ENCODE assay signal across 19 cellular contexts in the genomic region with DNA sequence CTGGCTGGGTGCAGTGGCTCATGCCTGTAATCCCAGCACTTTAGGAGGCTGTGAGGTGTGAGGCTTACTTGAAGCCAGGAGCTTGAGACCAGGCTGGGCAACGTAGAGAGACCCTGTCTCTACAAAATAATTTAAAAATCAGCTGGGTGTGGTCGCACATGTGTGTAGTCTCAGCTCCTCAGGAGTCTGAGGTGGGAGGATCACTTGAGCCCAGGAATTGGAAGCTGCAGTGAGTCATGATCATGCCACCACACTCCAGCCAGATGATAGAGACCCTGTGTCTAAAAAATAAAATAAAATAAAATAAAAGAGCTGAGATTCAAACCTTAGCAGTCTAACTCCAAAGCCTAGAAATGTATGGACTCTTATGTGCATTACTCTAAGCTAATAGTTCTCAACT. TPM values are rescaled to one million over a fixed set of nuclear protein-coding genes. Genes with fewer than 3 reads are reported as not detected.
DNase-seq lines count a peak whose midpoint lies in the region; ATAC-seq and TF ChIP-seq lines count a peak whose summit lies in the region.
"Had no signal": no experiment of that assay in that cellular context is flagged by ENCODE, and none has a peak within 500 bp of the region (broad histone marks: within the 10 kb centered on the region; RNA-seq: fewer than 3 reads in every experiment).

No MANE protein-coding gene starts in this region.

- no peak overlapping the region for H3K27ac Mint-ChIP-seq in GM23338
- H3K27ac Mint-ChIP-seq: stimulated activated naive CD8-positive, alpha-beta T cell treated with anti-CD3 and anti-CD28 coated beads, Interleukin-15, Interleukin-2, amounts not matched to agents 100 ng/mL and 50 ng/mL, for 24 hours had no signal

- H3K9me3 ChIP-seq in adipocyte (ENCODE audit: control insufficient read depth, low read length) (no peaks in the 10 kb centered on the region), smooth muscle cell (replicated peaks; ENCODE audit: low read depth) (no peaks in the 10 kb centered on the region), sigmoid colon (no peaks in the 10 kb centered on the region)
- H3K9me3 ChIP-seq: BLaER1 treated with 17β-estradiol and CSF1 and Interleukin-3, amounts not matched to agents 10 nM and 100 nM; SJCRH30 had no signal

- no peaks in the 10 kb centered on the region for H3K4me1 Mint-ChIP-seq in GM23338

- H3K4me2 ChIP-seq in smooth muscle cell = peak overlapping the region; percentile 65
- H3K4me2 ChIP-seq in GM23338 = no peak overlapping the region
- H3K4me2 ChIP-seq: BLaER1 treated with 17β-estradiol and CSF1 and Interleukin-3, amounts not matched to agents 10 nM and 100 nM had no signal

- no peaks in the 10 kb centered on the region for H3K36me3 ChIP-seq in adipocyte (ENCODE audit: control insufficient read depth, insufficient read depth, low read length, severe bottlenecking)
- no peaks in the 10 kb centered on the region for H3K36me3 ChIP-seq in smooth muscle cell (ENCODE audit: low read depth)
- H3K36me3 ChIP-seq in sigmoid colon = no peaks in the 10 kb centered on the region
- no peaks in the 10 kb centered on the region for H3K36me3 ChIP-seq in GM23338 (ENCODE audit: insufficient read depth)
- H3K36me3 ChIP-seq: BLaER1 treated with 17β-estradiol and CSF1 and Interleukin-3, amounts not matched to agents 10 nM and 100 nM; SJCRH30 had no signal

- TF ChIP-seq CTCF in smooth muscle cell (IDR thresholded peaks at IDR 0.05; ENCODE audit: borderline replicate concordance, insufficient read depth, poor library complexity, severe bottlenecking) (no peak), sigmoid colon (IDR thresholded peaks at IDR 0.05) (no peak), GM23338 (conservative IDR thresholded peaks at IDR 0.05; ENCODE audit: low read depth in 2 of 2) (no peak)

- H3K27me3 ChIP-seq in adipocyte (replicated peaks; ENCODE audit: control insufficient read depth, insufficient read depth, low read length) = no peaks in the 10 kb centered on the region
- H3K27me3 ChIP-seq in smooth muscle cell (ENCODE audit: low read depth) = no peaks in the 10 kb centered on the region
- H3K27me3 ChIP-seq in sigmoid colon = no peaks in the 10 kb centered on the region
- H3K27me3 ChIP-seq in GM23338 (ENCODE audit: insufficient read depth) = no peaks in the 10 kb centered on the region
- H3K27me3 ChIP-seq: BLaER1 treated with 17β-estradiol and CSF1 and Interleukin-3, amounts not matched to agents 10 nM and 100 nM; SJCRH30 had no signal

- ATAC-seq in GM23338 = no peak
- ATAC-seq: HepG2 had no signal

- H3K4me3 ChIP-seq in adipocyte (ENCODE audit: low read length) (no peak overlapping the region), smooth muscle cell (no peak overlapping the region), sigmoid colon (no peak overlapping the region), GM23338 (no peak overlapping the region)
- H3K4me3 ChIP-seq: BLaER1 treated with 17β-estradiol and CSF1 and Interleukin-3, amounts not matched to agents 10 nM and 100 nM; SJCRH30 had no signal

- H3K9me3 Mint-ChIP-seq in GM23338 = no peaks in the 10 kb centered on the region
- H3K9me3 Mint-ChIP-seq: neural crest cell; stimulated activated naive CD8-positive, alpha-beta T cell treated with anti-CD3 and anti-CD28 coated beads, Interleukin-15, Interleukin-2, amounts not matched to agents 100 ng/mL and 50 ng/mL, for 24 hours had no signal

- intact Hi-C loops in sigmoid colon (cut with DNase I) = no loop called here

- H3K27me3 Mint-ChIP-seq in GM23338 (ENCODE audit: insufficient read depth, low read depth, poor library complexity) = no peaks in the 10 kb centered on the region

- no peak for TF ChIP-seq POLR2A in sigmoid colon (IDR thresholded peaks at IDR 0.05)

- no peak overlapping the region for H3K4me3 Mint-ChIP-seq in GM23338
- H3K4me3 Mint-ChIP-seq: neural crest cell; stimulated activated naive CD8-positive, alpha-beta T cell treated with anti-CD3 and anti-CD28 coated beads, Interleukin-15, Interleukin-2, amounts not matched to agents 100 ng/mL and 50 ng/mL, for 24 hours had no signal

- H3F3A ChIP-seq in smooth muscle cell (ENCODE audit: low read depth) (peaks cover 4% of the 10 kb centered on the region), GM23338 (replicated peaks; ENCODE audit: low read depth) (no peaks in the 10 kb centered on the region)

- H3K4me1 ChIP-seq in adipocyte (ENCODE audit: control insufficient read depth, insufficient read depth, low read length) = peaks cover 25% of the 10 kb centered on the region
- H3K4me1 ChIP-seq in smooth muscle cell (ENCODE audit: low read depth) = peaks cover 7% of the 10 kb centered on the region
- H3K4me1 ChIP-seq in sigmoid colon = no peaks in the 10 kb centered on the region
- H3K4me1 ChIP-seq in GM23338 (ENCODE audit: insufficient read depth) = no peaks in the 10 kb centered on the region
- H3K4me1 ChIP-seq: SJCRH30 had no signal

- DNase-seq in HS-5 (ENCODE audit: low read depth) (peak; percentile 10), adipocyte (ENCODE audit: low read depth) (peak; percentile 33), fibroblast of peridontal ligament (ENCODE audit: extremely low read depth) (peak; percentile 26), smooth muscle cell (lab: John Stamatoyannopoulos, UW; ENCODE audit: unreplicated experiment) (no peak), sigmoid colon (no peak), DMS53 treated with DMSO at 0.1 percent for 48 hours (lab: John Stamatoyannopoulos, UW; ENCODE audit: unreplicated experiment) (no peak), GM23338 (ENCODE audit: low spot score) (no peak)
- DNase-seq: activated CD4-positive, alpha-beta T cell treated with anti-CD3 and anti-CD28 coated beads for 4 hours; activated CD8-positive, alpha-beta memory T cell treated with anti-CD3 and anti-CD28 coated beads, Interleukin-2, amount 50 U/mL, for 4 hours; activated gamma-delta T cell; anterior cingulate cortex; NCI-H187 treated with DMSO at 0.1 percent for 48 hours; NCI-H446 treated with DMSO at 0.1 percent for 48 hours; SJCRH30; trophoblast cell had no signal

- 59% methylated on average over 2 of the region's 2 CpGs for WGBS in smooth muscle cell (ENCODE audit: low lambda C conversion rate)
- WGBS in sigmoid colon, 2 donors = 67 to 83% methylated on average over 2 of the region's 2 CpGs

- H2AFZ ChIP-seq in smooth muscle cell (ENCODE audit: low read depth) = no peak overlapping the region
- no peak overlapping the region for H2AFZ ChIP-seq in GM23338

- peak overlapping the region; percentile 98 for H3K27ac ChIP-seq in smooth muscle cell (ENCODE audit: low read depth)
- H3K27ac ChIP-seq in sigmoid colon = no peak overlapping the region
- no peak overlapping the region for H3K27ac ChIP-seq in GM23338 (ENCODE audit: low read depth)
- H3K27ac ChIP-seq: BLaER1 treated with 17β-estradiol and CSF1 and Interleukin-3, amounts not matched to agents 10 nM and 100 nM; SJCRH30 had no signal

- H3K9ac ChIP-seq in adipocyte (ENCODE audit: low read length) = no peak overlapping the region
- H3K9ac ChIP-seq in smooth muscle cell (ENCODE audit: low read depth) = peak overlapping the region; percentile 80
- H3K9ac ChIP-seq: BLaER1 treated with 17β-estradiol and CSF1 and Interleukin-3, amounts not matched to agents 10 nM and 100 nM had no signal

- TF ChIP-seq EP300 in sigmoid colon (IDR thresholded peaks at IDR 0.05) = no peak

- H3K79me2 ChIP-seq in smooth muscle cell (ENCODE audit: low read depth) (no peaks in the 10 kb centered on the region), GM23338 (replicated peaks; ENCODE audit: insufficient read depth) (no peaks in the 10 kb centered on the region)

- H4K20me1 ChIP-seq in smooth muscle cell (ENCODE audit: low read depth) = no peaks in the 10 kb centered on the region
- no peaks in the 10 kb centered on the region for H4K20me1 ChIP-seq in GM23338 (replicated peaks; ENCODE audit: insufficient read depth)
- H4K20me1 ChIP-seq: BLaER1 treated with 17β-estradiol and CSF1 and Interleukin-3, amounts not matched to agents 10 nM and 100 nM had no signal

- 0 out of 2 replicates have a peak, but pooled peaks cover 8% of the 10 kb centered on the region for H3K9me2 ChIP-seq in GM23338 (ENCODE audit: insufficient read depth)

- H3K36me3 Mint-ChIP-seq in GM23338 (ENCODE audit: low read depth) = no peaks in the 10 kb centered on the region

TF ChIP-seq in GM23338, 12 proteins besides CTCF, POLR2A, EP300 and RAD21 (continues in another document):
- TF ChIP-seq NANOG (IDR thresholded peaks at IDR 0.05; ENCODE audit: borderline replicate concordance) = no peak
- TF ChIP-seq, protein P1, sequence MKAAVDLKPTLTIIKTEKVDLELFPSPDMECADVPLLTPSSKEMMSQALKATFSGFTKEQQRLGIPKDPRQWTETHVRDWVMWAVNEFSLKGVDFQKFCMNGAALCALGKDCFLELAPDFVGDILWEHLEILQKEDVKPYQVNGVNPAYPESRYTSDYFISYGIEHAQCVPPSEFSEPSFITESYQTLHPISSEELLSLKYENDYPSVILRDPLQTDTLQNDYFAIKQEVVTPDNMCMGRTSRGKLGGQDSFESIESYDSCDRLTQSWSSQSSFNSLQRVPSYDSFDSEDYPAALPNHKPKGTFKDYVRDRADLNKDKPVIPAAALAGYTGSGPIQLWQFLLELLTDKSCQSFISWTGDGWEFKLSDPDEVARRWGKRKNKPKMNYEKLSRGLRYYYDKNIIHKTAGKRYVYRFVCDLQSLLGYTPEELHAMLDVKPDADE (IDR thresholded peaks at IDR 0.05) = no peak
- no peak for TF ChIP-seq POLR2AphosphoS5 (IDR thresholded peaks at IDR 0.05; ENCODE audit: low read depth)

RNA-seq across cellular contexts. Expression of gene NEDD4L, which starts 39.0 kb away (rescaled TPM):
- total RNA-seq in smooth muscle cell (41.3 and 42.9 TPM in 2 replicates), sigmoid colon (10 to 100 TPM; 52.0 to 62.9 (median 55.9) TPM)
- polyA plus RNA-seq in smooth muscle cell (8.7 and 26.6 TPM in 2 replicates), sigmoid colon (100 to 1,000 TPM in 1 of 3 donors, 10 to 100 TPM in 2; 56.1 to 104 (median 64.3) TPM), GM23338 (2016; fragmentation: Nextera tagmentation; extraction: Ambion mirVana) (36.2 and 40.7 TPM in 2 replicates)
- 60.5 and 72.3 TPM in 2 replicates for total RNA-seq in GM23338 (2014; rRNA removed; shearing (Covaris generic))

Comparison
In these comparisons a context has a peak if more than half of its experiments do, and no peak if none do; other contexts are left out.
1. DNase-seq: peak in HS-5 (single experiment), adipocyte (single experiment) and fibroblast of peridontal ligament (single experiment); none in smooth muscle cell (single experiment), sigmoid colon (single experiment), DMS53 treated with DMSO at 0.1 percent for 48 hours (single experiment) and GM23338 (single experiment).